ENCODE assay signal across 8 cellular contexts in the genomic region with DNA sequence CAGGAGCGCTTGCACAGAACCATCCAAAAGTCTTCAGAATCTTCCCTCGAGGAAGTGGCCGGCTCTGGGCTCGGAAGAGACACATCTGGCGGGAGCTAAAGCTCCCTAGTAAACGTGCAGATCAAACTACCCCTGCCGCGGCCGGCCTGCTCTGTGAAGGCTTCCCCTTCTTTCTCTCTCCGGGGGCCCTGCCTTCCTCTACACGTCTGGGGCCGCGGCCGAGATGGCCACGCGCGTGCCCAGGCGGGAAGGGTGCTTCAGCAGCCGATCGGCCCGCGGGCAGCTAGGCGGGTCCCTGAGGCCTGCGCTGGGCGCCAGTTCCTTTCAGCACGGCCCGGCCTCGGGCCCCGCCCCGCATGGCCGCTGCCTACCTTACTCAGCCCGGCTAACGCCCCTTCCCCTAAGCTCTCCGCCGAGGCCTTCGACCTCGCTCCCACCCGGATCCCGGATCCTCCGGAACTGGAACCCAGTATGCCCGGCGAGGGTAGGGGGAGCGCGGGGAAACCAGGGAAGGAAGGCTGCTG. TPM values are rescaled to one million over a fixed set of nuclear protein-coding genes. Genes with fewer than 3 reads are reported as not detected.
DNase-seq lines count a peak whose midpoint lies in the region; TF ChIP-seq lines count a peak whose summit lies in the region.

No MANE protein-coding gene starts in this region.

- TF ChIP-seq POLR2A in NB4 (IDR thresholded peaks at IDR 0.05; ENCODE audit: extremely low read depth, insufficient read length) (no peak), spleen (IDR thresholded peaks at IDR 0.05) (no peak)

- H3K36me3 ChIP-seq in iPS-20b (ENCODE audit: insufficient read depth, low read depth, low read length) = peaks cover 23% of the 10 kb centered on the region
- peaks cover 0 to 26% (median 17%) of the 10 kb centered on the region in 6 donors for H3K36me3 ChIP-seq in spleen

- DNase-seq in NCI-H2171 (lab: John Stamatoyannopoulos, UW) (peak; percentile 16), NCI-H2171 treated with DMSO at 0.1 percent for 48 hours (lab: John Stamatoyannopoulos, UW) (no peak), HEK293T (ENCODE audit: extremely low spot score) (peak; percentile 43), NB4 (ENCODE audit: low read depth) (peak; percentile 81), spleen (peak; percentile 93)
- DNase-seq in activated CD8-positive, alpha-beta memory T cell treated with anti-CD3 and anti-CD28 coated beads for 24 hours = no peak

- TF ChIP-seq CTCF in NB4 (IDR thresholded peaks at IDR 0.05; ENCODE audit: low read depth, low read length) (no peak), spleen (IDR thresholded peaks at IDR 0.05 in 8 of 11, conservative IDR thresholded peaks at IDR 0.05 in 3 of 11) (no peak)

- peak overlapping the region; percentile 99 for H3K4me3 ChIP-seq in NB4 (ENCODE audit: low read depth, low read length)
- H3K4me3 ChIP-seq in iPS-20b (ENCODE audit: low read length) = peak overlapping the region; percentile 100
- peak overlapping the region; percentile 82 to 99 (median 98) for H3K4me3 ChIP-seq in spleen

- CTCF ChIA-PET in HEK293T (lab: Yijun Ruan, JAX) = interaction anchor here (1.9 kb wide), 1 partner anchor 26 kb away, joined by 5 read pairs; no protein-coding TSS in a partner anchor

- peak overlapping the region; percentile 97 for H3K9ac ChIP-seq in iPS-20b (ENCODE audit: low read depth, low read length)

- H3K4me1 ChIP-seq in iPS-20b (ENCODE audit: insufficient read depth, low read length) (peaks cover 25% of the 10 kb centered on the region), spleen (peaks cover 31 to 80% (median 64%) of the 10 kb centered on the region in 6 donors)

- WGBS in spleen, 5 donors = 0 to 1% (median 1%) methylated on average over 19 to 44 of the region's 44 CpGs

- no peaks in the 10 kb centered on the region for H3K9me3 ChIP-seq in iPS-20b (ENCODE audit: insufficient read depth, low read depth, low read length)
- no peaks in the 10 kb centered on the region for H3K9me3 ChIP-seq in spleen

- POLR2A ChIA-PET in HEK293T (lab: Yijun Ruan, JAX) = interaction anchor here (0.7 to 3.1 kb wide), 10 partner anchors 12 to 171 kb away, joined by 3 to 13 read pairs (median 4); a partner anchor contains a TSS

- H3K27ac ChIP-seq in angular gyrus (ENCODE audit: low read depth, low read length) = peak overlapping the region; percentile 88
- peak overlapping the region; percentile 59 for H3K27ac ChIP-seq in iPS-20b (ENCODE audit: low read length)
- peak overlapping the region; percentile 90 to 98 (median 94) for H3K27ac ChIP-seq in spleen

- intact Hi-C loops in spleen (cut with DNase I; ENCODE audit: low total_unique reads) = loop anchor here (10.0 kb wide), 1 partner anchor 79 kb away; no protein-coding TSS in a partner anchor

- H3K27me3 ChIP-seq in iPS-20b (ENCODE audit: insufficient read depth, low read length) = no peaks in the 10 kb centered on the region
- no peaks in the 10 kb centered on the region for H3K27me3 ChIP-seq in spleen (replicated peaks in 1 of 7)

TF ChIP-seq in HEK293T, 16 proteins besides CTCF, POLR2A, EP300 and RAD21:
- TF ChIP-seq FOXK2 (IDR thresholded peaks at IDR 0.05) (no peak), BHLHE40 (IDR thresholded peaks at IDR 0.05; ENCODE audit: borderline replicate concordance) (no peak), ARNT (IDR thresholded peaks at IDR 0.05) (no peak)
TF ChIP-seq in HEK293T: peak in this region for 0.

RNA-seq across cellular contexts. Expression of a gene that starts 0.4 kb away (rescaled TPM):
- total RNA-seq in spleen = 10 to 100 TPM; 17.9 to 25.0 (median 19.9) TPM
- polyA plus RNA-seq in spleen = 10 to 100 TPM; 14.2 to 22.6 (median 20.7) TPM

RNA-seq across cellular contexts. Expression of a gene that starts 39.7 kb away (rescaled TPM):
- 10 to 100 TPM in 6 of 7 donors, 1 to 10 TPM in 1; 9.4 to 31.0 (median 16.6) TPM for total RNA-seq in spleen
- 1 to 10 TPM; 1.3 to 5.9 (median 1.9) TPM for polyA plus RNA-seq in spleen

Comparison
In these comparisons a context has a peak if more than half of its experiments do, and no peak if none do; other contexts are left out.
1. DNase-seq: peak in NCI-H2171 (single experiment), HEK293T (single experiment), NB4 (single experiment) and spleen (single experiment); none in NCI-H2171 treated with DMSO at 0.1 percent for 48 hours (single experiment) and activated CD8-positive, alpha-beta memory T cell treated with anti-CD3 and anti-CD28 coated beads for 24 hours (single experiment).
2. Peak in every context shown above with its lines, with median percentiles within 50 percentile points of each other: H3K4me3 ChIP-seq and H3K27ac ChIP-seq.